9 cellular contexts compared by ENCODE assay signal in genomic region chr10:26799342-26799741, GRCh38.
A peak's percentile ranks its signal among the peaks of the same experiment; 100 is the strongest.
DNase-seq lines count a peak whose midpoint lies in the region; ATAC-seq and TF ChIP-seq lines count a peak whose summit lies in the region.
"Had no signal": no experiment of that assay in that cellular context is flagged by ENCODE, and none has a peak within 500 bp of the region (broad histone marks: within the 10 kb centered on the region; RNA-seq: fewer than 3 reads in every experiment).

No MANE protein-coding gene starts in this region.

- peak; percentile 35 for DNase-seq in activated naive CD4-positive, alpha-beta T cell treated with anti-CD3 and anti-CD28 coated beads, Interleukin-2, amount 10 ng/mL, durations not matched to agents 7 days and 5 days
- no peak for DNase-seq in activated naive CD4-positive, alpha-beta T cell treated with Interleukin-2 at 50 U/mL for 16 hours
- DNase-seq in HEK293T (ENCODE audit: extremely low spot score) (no peak), OCI-M2 (lab: John Stamatoyannopoulos, UW; ENCODE audit: unreplicated experiment) (no peak), SK-N-SH (no peak), NCI-H446 (lab: John Stamatoyannopoulos, UW) (no peak)
- no peak for DNase-seq in stimulated activated naive B cell treated with anti-CD40 and anti-IgM and Interleukin-4, amounts not matched to agents 10 μg/mL and 1 μg/mL and 100 μg/mL, for 72 hours

- H3K4me1 Mint-ChIP-seq in activated naive CD4-positive, alpha-beta T cell treated with anti-CD3 and anti-CD28 coated beads, Interleukin-2, amount 10 ng/mL, durations not matched to agents 7 days and 5 days: peaks cover 19% of the 10 kb centered on the region
- H3K4me1 Mint-ChIP-seq in stimulated activated naive B cell treated with anti-CD40 and anti-IgM and Interleukin-4, amounts not matched to agents 10 μg/mL and 1 μg/mL and 100 μg/mL, for 72 hours: peaks cover 54 to 87% of the 10 kb centered on the region in 2 donors

- peak overlapping the region; percentile 70 for H3K9ac ChIP-seq in OCI-LY1 (ENCODE audit: low read length)
- H3K9ac ChIP-seq in SK-N-SH: no peak overlapping the region

- H3K9me2 ChIP-seq in OCI-LY1 (ENCODE audit: low read depth, low read length) (no peaks in the 10 kb centered on the region), SK-N-SH (no peaks in the 10 kb centered on the region)

- CTCF ChIA-PET in activated naive CD4-positive, alpha-beta T cell treated with anti-CD3 and anti-CD28 coated beads, Interleukin-2, amount 10 ng/mL, durations not matched to agents 7 days and 5 days (lab: Charles Lee): no interaction called here
- CTCF ChIA-PET in HEK293T (lab: Yijun Ruan, JAX) (no interaction called here), SK-N-SH (lab: Yijun Ruan, JAX) (no interaction called here)

- TF ChIP-seq RAD21 in SK-N-SH (IDR thresholded peaks at IDR 0.05; ENCODE audit: low read length): no peak

- no peaks in the 10 kb centered on the region for H3K27me3 Mint-ChIP-seq in activated naive CD4-positive, alpha-beta T cell treated with anti-CD3 and anti-CD28 coated beads, Interleukin-2, amount 10 ng/mL, durations not matched to agents 7 days and 5 days
- H3K27me3 Mint-ChIP-seq in stimulated activated naive B cell treated with anti-CD40 and anti-IgM and Interleukin-4, amounts not matched to agents 10 μg/mL and 1 μg/mL and 100 μg/mL, for 72 hours: no peaks in the 10 kb centered on the region

- peak overlapping the region; percentile 38 for H3K4me3 ChIP-seq in OCI-LY1 (ENCODE audit: low read depth, low read length, poor library complexity, severe bottlenecking)
- no peak overlapping the region for H3K4me3 ChIP-seq in SK-N-SH (ENCODE audit: low read depth in 2 of 2, low read length in 1 of 2)
- H3K4me3 ChIP-seq: coronary artery had no signal

- peaks cover 38% of the 10 kb centered on the region for H3K36me3 ChIP-seq in OCI-LY1 (ENCODE audit: insufficient read depth, low read length)
- H3K36me3 ChIP-seq in SK-N-SH (replicated peaks in 1 of 2; ENCODE audit: control insufficient read depth in 1 of 2, insufficient read depth in 2 of 2, low read length in 1 of 2): peaks cover 0 to 4% of the 10 kb centered on the region in 2 experiments

- peak overlapping the region; percentile 76 for H3K27ac Mint-ChIP-seq in activated naive CD4-positive, alpha-beta T cell treated with anti-CD3 and anti-CD28 coated beads, Interleukin-2, amount 10 ng/mL, durations not matched to agents 7 days and 5 days
- H3K27ac Mint-ChIP-seq in stimulated activated naive B cell treated with anti-CD40 and anti-IgM and Interleukin-4, amounts not matched to agents 10 μg/mL and 1 μg/mL and 100 μg/mL, for 72 hours: peak overlapping the region; percentile 22

- POLR2A ChIA-PET in HEK293T (lab: Yijun Ruan, JAX): no interaction called here
- POLR2A ChIA-PET in SK-N-SH (lab: Yijun Ruan, JAX): no interaction called here

- H3K4me2 ChIP-seq in OCI-LY1 (ENCODE audit: low read length): peak overlapping the region; percentile 62
- no peak overlapping the region for H3K4me2 ChIP-seq in SK-N-SH

- no peak for TF ChIP-seq EP300 in SK-N-SH (IDR thresholded peaks at IDR 0.05; ENCODE audit: borderline replicate concordance in 1 of 2, low read depth in 1 of 2, low read length in 1 of 2)

- ATAC-seq in stimulated activated naive B cell treated with anti-CD40 and anti-IgM and Interleukin-4, amounts not matched to agents 10 μg/mL and 1 μg/mL and 100 μg/mL, for 72 hours (replicated peaks): peak; percentile 71 to 78

- H3K79me2 ChIP-seq in OCI-LY1 (ENCODE audit: insufficient read depth, low read length) (peaks cover 82% of the 10 kb centered on the region), SK-N-SH (ENCODE audit: insufficient read depth) (peaks cover 98% of the 10 kb centered on the region)

- TF ChIP-seq CTCF in OCI-LY1 (IDR thresholded peaks at IDR 0.05; ENCODE audit: low read length): no peak
- TF ChIP-seq CTCF in SK-N-SH (IDR thresholded peaks at IDR 0.05): no peak

- no peak overlapping the region for H2AFZ ChIP-seq in OCI-LY1 (ENCODE audit: low read length)
- H2AFZ ChIP-seq in SK-N-SH (ENCODE audit: low read depth): no peak overlapping the region

- WGBS in SK-N-SH (ENCODE audit: low lambda C conversion rate): 86% methylated on average over 4 of the region's 4 CpGs

- H3F3A ChIP-seq in OCI-LY1 (ENCODE audit: insufficient read depth, low read length) (peaks cover 5% of the 10 kb centered on the region), SK-N-SH (replicated peaks; ENCODE audit: insufficient read depth) (peaks cover 6% of the 10 kb centered on the region)

- H3K9me3 ChIP-seq in OCI-LY1 (ENCODE audit: low read length) (peaks cover 10% of the 10 kb centered on the region; the same call in 1 of the 2 replicates), SK-N-SH (no peaks in the 10 kb centered on the region; the same call in 1 of the 2 replicates)

- H3K4me3 Mint-ChIP-seq in activated naive CD4-positive, alpha-beta T cell treated with anti-CD3 and anti-CD28 coated beads, Interleukin-2, amount 10 ng/mL, durations not matched to agents 7 days and 5 days: no peak overlapping the region
- H3K4me3 Mint-ChIP-seq in stimulated activated naive B cell treated with anti-CD40 and anti-IgM and Interleukin-4, amounts not matched to agents 10 μg/mL and 1 μg/mL and 100 μg/mL, for 72 hours: peak overlapping the region; percentile 62 to 64

- peaks cover 28% of the 10 kb centered on the region for H3K36me3 Mint-ChIP-seq in activated naive CD4-positive, alpha-beta T cell treated with anti-CD3 and anti-CD28 coated beads, Interleukin-2, amount 10 ng/mL, durations not matched to agents 7 days and 5 days
- H3K36me3 Mint-ChIP-seq in stimulated activated naive B cell treated with anti-CD40 and anti-IgM and Interleukin-4, amounts not matched to agents 10 μg/mL and 1 μg/mL and 100 μg/mL, for 72 hours: peaks cover 23 to 39% of the 10 kb centered on the region in 2 donors

- H4K20me1 ChIP-seq in OCI-LY1 (ENCODE audit: insufficient read depth, low read length) (no peaks in the 10 kb centered on the region), SK-N-SH (ENCODE audit: insufficient read depth) (peaks cover 48% of the 10 kb centered on the region)

- H3K4me1 ChIP-seq in OCI-LY1 (ENCODE audit: insufficient read depth, low read length, severe bottlenecking): peaks cover 70% of the 10 kb centered on the region
- H3K4me1 ChIP-seq in SK-N-SH (ENCODE audit: control insufficient read depth in 1 of 2, insufficient read depth in 2 of 2, low read depth in 1 of 2, low read length in 1 of 2): no peaks in the 10 kb centered on the region

- H3K27ac ChIP-seq in OCI-LY1 (ENCODE audit: low read depth, low read length, poor library complexity, severe bottlenecking) (peak overlapping the region; percentile 100), SK-N-SH (ENCODE audit: low read depth in 2 of 2, low read length in 1 of 2) (no peak overlapping the region)
- H3K27ac ChIP-seq: coronary artery had no signal

- no peaks in the 10 kb centered on the region for H3K27me3 ChIP-seq in OCI-LY1 (ENCODE audit: insufficient read depth, low read length)
- no peaks in the 10 kb centered on the region for H3K27me3 ChIP-seq in SK-N-SH (ENCODE audit: insufficient read depth)

- H3K9me3 Mint-ChIP-seq in activated naive CD4-positive, alpha-beta T cell treated with anti-CD3 and anti-CD28 coated beads, Interleukin-2, amount 10 ng/mL, durations not matched to agents 7 days and 5 days: peaks cover 4% of the 10 kb centered on the region
- H3K9me3 Mint-ChIP-seq in stimulated activated naive B cell treated with anti-CD40 and anti-IgM and Interleukin-4, amounts not matched to agents 10 μg/mL and 1 μg/mL and 100 μg/mL, for 72 hours: peaks cover 5 to 9% of the 10 kb centered on the region in 2 donors

TF ChIP-seq in HEK293T, 16 proteins besides CTCF, POLR2A, EP300 and RAD21 (continues in another document):
- TF ChIP-seq ZNF384 (IDR thresholded peaks at IDR 0.05) (0 out of 2 replicates have a peak, but pooled peaks have one; percentile 35), BHLHE40 (IDR thresholded peaks at IDR 0.05; ENCODE audit: borderline replicate concordance) (no peak), NFRKB (IDR thresholded peaks at IDR 0.05) (no peak), SUZ12 (IDR thresholded peaks at IDR 0.05) (no peak), ARNT (IDR thresholded peaks at IDR 0.05) (no peak), SP1 (IDR thresholded peaks at IDR 0.05) (no peak), PKNOX1 (IDR thresholded peaks at IDR 0.05) (no peak), CTBP1 (IDR thresholded peaks at IDR 0.05; ENCODE audit: borderline replicate concordance) (no peak), ELF4 (IDR thresholded peaks at IDR 0.05) (no peak), TARDBP (IDR thresholded peaks at IDR 0.05) (no peak), FOXK2 (IDR thresholded peaks at IDR 0.05) (no peak)

TF ChIP-seq in SK-N-SH, 30 proteins besides CTCF, POLR2A, EP300 and RAD21:
- TF ChIP-seq ZBTB33 (IDR thresholded peaks at IDR 0.05; ENCODE audit: borderline replicate concordance, low read depth): no peak
- no peak for TF ChIP-seq TAF1 (IDR thresholded peaks at IDR 0.05; ENCODE audit: borderline replicate concordance, low read depth, low read length)
- no peak for TF ChIP-seq SIN3A (IDR thresholded peaks at IDR 0.05; ENCODE audit: borderline replicate concordance, low read depth, low read length)
- TF ChIP-seq MAX (IDR thresholded peaks at IDR 0.05; ENCODE audit: low read depth): no peak
- no peak for TF ChIP-seq GABPA (IDR thresholded peaks at IDR 0.05; ENCODE audit: low read depth)
- TF ChIP-seq SMC3 (IDR thresholded peaks at IDR 0.05; ENCODE audit: low read depth, low read length): no peak
